Comparison of ENCODE assay signal across 25 cellular contexts in genomic region chr3:167559922-167560321, GRCh38.
DNase-seq lines count a peak whose midpoint lies in the region; ATAC-seq and TF ChIP-seq lines count a peak whose summit lies in the region.
"Had no signal": no experiment of that assay in that cellular context is flagged by ENCODE, and none has a peak within 500 bp of the region (broad histone marks: within the 10 kb centered on the region; RNA-seq: fewer than 3 reads in every experiment).

No MANE protein-coding gene starts in this region.

- TF ChIP-seq CTCF in nephron progenitor cell (IDR thresholded peaks at IDR 0.05) (no peak), progenitor cell of endocrine pancreas (IDR thresholded peaks at IDR 0.05; ENCODE audit: unreplicated experiment) (no peak)

- in situ Hi-C loops in HAP-1 (cut with MboI; ENCODE audit: low sequenced_read_pairs), result no loop called here

- no peak for ATAC-seq in SK-N-SH treated with all-trans-retinoic acid at 6 μM for 48 hours
- no peak for ATAC-seq in left lobe of liver
- ATAC-seq: HepG2, natural killer cell, right cardiac atrium had no signal

- H3K27me3 Mint-ChIP-seq in nephron progenitor cell (ENCODE audit: low read depth, poor library complexity) (no peaks in the 10 kb centered on the region), progenitor cell of endocrine pancreas (no peaks in the 10 kb centered on the region)
- H3K27me3 Mint-ChIP-seq: activated CD4-positive, alpha-beta memory T cell treated with anti-CD3 and anti-CD28 coated beads for 36 hours had no signal

- H3K9me3 Mint-ChIP-seq in nephron progenitor cell (no peaks in the 10 kb centered on the region), progenitor cell of endocrine pancreas (ENCODE audit: low read depth) (no peaks in the 10 kb centered on the region)
- H3K9me3 Mint-ChIP-seq: activated CD4-positive, alpha-beta memory T cell treated with anti-CD3 and anti-CD28 coated beads for 36 hours; natural killer cell had no signal

- no peak overlapping the region for H3K4me3 ChIP-seq in HAP-1
- H3K4me3 ChIP-seq: breast epithelium, ovary, SJSA1 had no signal

- DNase-seq in HAP-1 (ENCODE audit: low spot score in 2 of 2) (peak; percentile 16 to 47), NAMALWA (ENCODE audit: low spot score) (peak; percentile 23), NCI-H748 treated with DMSO at 0.1 percent for 48 hours (lab: John Stamatoyannopoulos, UW) (peak; percentile 1), nephron progenitor cell (peak; percentile 5), progenitor cell of endocrine pancreas (ENCODE audit: low spot score, unreplicated experiment) (no peak), left lobe of liver (ENCODE audit: low spot score) (no peak)
- DNase-seq: activated CD4-positive, alpha-beta memory T cell treated with anti-CD3 and anti-CD28 coated beads for 36 hours; activated CD4-positive, CD25-positive, alpha-beta regulatory T cell treated with anti-CD3 and anti-CD28 coated beads, Interleukin-2, amount 50 U/mL, for 72 hours; activated CD8-positive, alpha-beta memory T cell treated with anti-CD3 and anti-CD28 coated beads, Interleukin-2, amount 50 U/mL, for 4 hours; activated naive CD4-positive, alpha-beta T cell treated with anti-CD3 and anti-CD28 coated beads, Interleukin-2, amount 50 U/mL, for 16 hours; GOT3; islet precursor cell; natural killer cell; NCI-H2081 treated with DMSO at 0.1 percent for 48 hours; NCI-H446 treated with DMSO at 0.1 percent for 48 hours; ovary; right cardiac atrium; RPMI8226; stimulated activated CD4-positive, alpha-beta T cell treated with anti-CD3 and anti-CD28 coated beads, Interleukin-2, amount 100 ng/mL, for 24 hours; trophoblast cell had no signal

- H3K36me3 Mint-ChIP-seq in nephron progenitor cell (ENCODE audit: low read depth) (no peaks in the 10 kb centered on the region), progenitor cell of endocrine pancreas (ENCODE audit: insufficient read depth) (no peaks in the 10 kb centered on the region)
- H3K36me3 Mint-ChIP-seq: activated CD4-positive, alpha-beta memory T cell treated with anti-CD3 and anti-CD28 coated beads for 36 hours; natural killer cell had no signal

- no peaks in the 10 kb centered on the region for H3K4me1 ChIP-seq in HAP-1
- H3K4me1 ChIP-seq: breast epithelium, SJSA1 had no signal

- no peaks in the 10 kb centered on the region for H3K9me3 ChIP-seq in HAP-1
- H3K9me3 ChIP-seq: breast epithelium, ovary, SJSA1 had no signal

- H3K27ac Mint-ChIP-seq in nephron progenitor cell (no peak overlapping the region), progenitor cell of endocrine pancreas (no peak overlapping the region)
- H3K27ac Mint-ChIP-seq: activated CD4-positive, alpha-beta memory T cell treated with anti-CD3 and anti-CD28 coated beads for 36 hours; CD14-positive monocyte; natural killer cell had no signal

- H3K27me3 ChIP-seq in HAP-1 (ENCODE audit: low read depth), result no peaks in the 10 kb centered on the region
- H3K27me3 ChIP-seq: breast epithelium, ovary, SJSA1 had no signal

- H3K4me3 Mint-ChIP-seq in nephron progenitor cell, result no peak overlapping the region
- no peak overlapping the region for H3K4me3 Mint-ChIP-seq in progenitor cell of endocrine pancreas (ENCODE audit: low read depth)
- H3K4me3 Mint-ChIP-seq: activated CD4-positive, alpha-beta memory T cell treated with anti-CD3 and anti-CD28 coated beads for 36 hours; CD14-positive monocyte; natural killer cell had no signal

- H3K36me3 ChIP-seq in HAP-1 (replicated peaks), result no peaks in the 10 kb centered on the region
- H3K36me3 ChIP-seq: breast epithelium, ovary, SJSA1 had no signal

- H3K4me1 Mint-ChIP-seq in nephron progenitor cell (no peaks in the 10 kb centered on the region), progenitor cell of endocrine pancreas (ENCODE audit: low read depth) (no peaks in the 10 kb centered on the region)
- H3K4me1 Mint-ChIP-seq: CD14-positive monocyte, natural killer cell had no signal

TF ChIP-seq in SK-N-SH treated with all-trans-retinoic acid at 6 μM for 48 hours, 23 proteins besides CTCF, POLR2A, EP300 and RAD21:
- TF ChIP-seq ISL1 (CRISPR knock-in tag; IDR thresholded peaks at IDR 0.05) (no peak), SNAI2 (CRISPR knock-in tag; IDR thresholded peaks at IDR 0.05) (no peak), TSHZ2 (CRISPR knock-in tag; IDR thresholded peaks at IDR 0.05) (no peak), ZNF70 (CRISPR knock-in tag; IDR thresholded peaks at IDR 0.05) (no peak), ESRRG (CRISPR knock-in tag; IDR thresholded peaks at IDR 0.05) (no peak), TOX (CRISPR knock-in tag; IDR thresholded peaks at IDR 0.05; ENCODE audit: borderline replicate concordance) (no peak), ZNF565 (CRISPR knock-in tag; conservative IDR thresholded peaks at IDR 0.05; ENCODE audit: low read depth) (no peak), BACH2 (CRISPR knock-in tag; IDR thresholded peaks at IDR 0.05; ENCODE audit: borderline replicate concordance) (no peak), RARB (CRISPR knock-in tag; IDR thresholded peaks at IDR 0.05) (no peak), TCF4 (CRISPR knock-in tag; IDR thresholded peaks at IDR 0.05; ENCODE audit: borderline replicate concordance) (no peak), ZNF8 (CRISPR knock-in tag; IDR thresholded peaks at IDR 0.05) (no peak), CSRNP3 (CRISPR knock-in tag; IDR thresholded peaks at IDR 0.05) (no peak), POU6F1 (CRISPR knock-in tag; IDR thresholded peaks at IDR 0.05; ENCODE audit: borderline replicate concordance, low read depth) (no peak), ZC3H10 (CRISPR knock-in tag; IDR thresholded peaks at IDR 0.05) (no peak)

Comparison
In these comparisons a context has a peak if more than half of its experiments do, and no peak if none do; other contexts are left out.
1. DNase-seq: peak in HAP-1 (2 of 2), NAMALWA (single experiment), NCI-H748 treated with DMSO at 0.1 percent for 48 hours (single experiment) and nephron progenitor cell (single experiment); none in progenitor cell of endocrine pancreas (single experiment) and left lobe of liver (single experiment).